In genomic region chr4:80072607-80073361, GRCh38 we compare ENCODE assay signal across 1 cellular context.
TF ChIP-seq lines count a peak whose summit lies in the region.

ANTXR2 (minus strand) TSS chr4:80073229; CDS start chr4:80072560, 669 bp downstream.

TF ChIP-seq in K562, 482 proteins besides CTCF, POLR2A, EP300 and RAD21 (continued from another document and continues in another):
- no peak for TF ChIP-seq ZNF518B (CRISPR knock-in tag; IDR thresholded peaks at IDR 0.05)
- TF ChIP-seq TRIM24 (IDR thresholded peaks at IDR 0.05), result peak in 1 of 2 experiments; percentile 58; a peak in 1 of 4 replicates
- no peak; the same call in 1 of the 2 replicates for TF ChIP-seq ZFP91 (CRISPR knock-in tag; IDR thresholded peaks at IDR 0.05)
- TF ChIP-seq HES1 (IDR thresholded peaks at IDR 0.05; ENCODE audit: low read depth), result peak; percentile 54; the same call in 1 of the 2 replicates
- TF ChIP-seq SAFB (IDR thresholded peaks at IDR 0.05; ENCODE audit: borderline replicate concordance, low read depth, low read length), result no peak; the same call in 1 of the 2 replicates
- peak; percentile 73 for TF ChIP-seq POLR2B (IDR thresholded peaks at IDR 0.05; ENCODE audit: low read depth, partially characterized antibody)
- peak; percentile 79; the same call in 1 of the 2 replicates for TF ChIP-seq JUND (IDR thresholded peaks at IDR 0.05; ENCODE audit: borderline replicate concordance, low read depth, low read length)
- no peak; the same call in 2 of the 3 replicates for TF ChIP-seq JUND (tag; IDR thresholded peaks at IDR 0.05; ENCODE audit: borderline replicate concordance, low read depth, low read length)
- TF ChIP-seq USF1 (CRISPR knock-in tag; IDR thresholded peaks at IDR 0.05), result no peak
- no peak for TF ChIP-seq ZNF77 (CRISPR knock-in tag; IDR thresholded peaks at IDR 0.05)
- TF ChIP-seq ZNF197 (CRISPR knock-in tag; IDR thresholded peaks at IDR 0.05; ENCODE audit: low read depth), result no peak
- no peak for TF ChIP-seq BRCA1 (IDR thresholded peaks at IDR 0.05)
- TF ChIP-seq BRCA1 (CRISPR knock-in tag; IDR thresholded peaks at IDR 0.05), result no peak
- 0 out of 2 replicates have a peak, but pooled peaks have one; percentile 11 for TF ChIP-seq CC2D1A (IDR thresholded peaks at IDR 0.05)
- TF ChIP-seq BRF2 (IDR thresholded peaks at IDR 0.05; ENCODE audit: borderline replicate concordance, insufficient read depth, insufficient read length), result no peak
- TF ChIP-seq TBP (optimal IDR thresholded peaks at IDR 0.05; ENCODE audit: low read depth, low read length), result peak; percentile 38
- TF ChIP-seq THRA (IDR thresholded peaks at IDR 0.05), result no peak
- TF ChIP-seq ATF3 (IDR thresholded peaks at IDR 0.05), result peak; percentile 57; the same call in 1 of the 2 replicates
- 0 out of 2 replicates have a peak, but pooled peaks have one; percentile 59 for TF ChIP-seq ATF3 (CRISPR knock-in tag; conservative IDR thresholded peaks at IDR 0.05)
- peak; percentile 83 for TF ChIP-seq MXI1 (IDR thresholded peaks at IDR 0.05; ENCODE audit: low read depth, low read length)
- TF ChIP-seq MBD2 (IDR thresholded peaks at IDR 0.05; ENCODE audit: borderline replicate concordance, low read depth), result peak; percentile 25; the same call in 1 of the 2 replicates
- TF ChIP-seq TFAM (CRISPR knock-in tag; conservative IDR thresholded peaks at IDR 0.05), result no peak
- TF ChIP-seq NONO (IDR thresholded peaks at IDR 0.05; ENCODE audit: low read depth in 2 of 2, low read length in 1 of 2), result no peak
- TF ChIP-seq THRB (CRISPR knock-in tag; conservative IDR thresholded peaks at IDR 0.05), result no peak
- TF ChIP-seq ZNF785 (CRISPR knock-in tag; IDR thresholded peaks at IDR 0.05), result no peak
- TF ChIP-seq RBBP5 (IDR thresholded peaks at IDR 0.05; ENCODE audit: borderline replicate concordance, insufficient read depth, low read length, poor library complexity, severe bottlenecking), result peak; percentile 84
- no peak for TF ChIP-seq ZNF184 (CRISPR knock-in tag; IDR thresholded peaks at IDR 0.05)
- peak; percentile 48; the same call in 1 of the 2 replicates for TF ChIP-seq ZSCAN29 (IDR thresholded peaks at IDR 0.05)
- no peak for TF ChIP-seq ZNF140 (CRISPR knock-in tag; IDR thresholded peaks at IDR 0.05)
- no peak for TF ChIP-seq CHD4 (IDR thresholded peaks at IDR 0.05; ENCODE audit: insufficient read depth, insufficient replicate concordance, low read depth, low read length, poor library complexity, severe bottlenecking)
- peak; percentile 77 for TF ChIP-seq VEZF1 (CRISPR knock-in tag; IDR thresholded peaks at IDR 0.05)
- TF ChIP-seq MNT (conservative IDR thresholded peaks at IDR 0.05), result peak; percentile 73 to 87
- no peak for TF ChIP-seq NUFIP1 (IDR thresholded peaks at IDR 0.05; ENCODE audit: partially characterized antibody)
- TF ChIP-seq ZBTB9 (CRISPR knock-in tag; IDR thresholded peaks at IDR 0.05), result no peak
- no peak for TF ChIP-seq PCBP1 (IDR thresholded peaks at IDR 0.05; ENCODE audit: low read depth, low read length, poor library complexity, severe bottlenecking)
- no peak for TF ChIP-seq ZSCAN32 (CRISPR knock-in tag; IDR thresholded peaks at IDR 0.05)
- TF ChIP-seq U2AF1 (optimal IDR thresholded peaks at IDR 0.05; ENCODE audit: low read depth, low read length), result no peak
- peak; percentile 91 to 93 for TF ChIP-seq SIN3A (IDR thresholded peaks at IDR 0.05; ENCODE audit: borderline replicate concordance in 2 of 2, control insufficient read depth in 1 of 2, low read depth in 2 of 2, low read length in 2 of 2)
- TF ChIP-seq CREM (IDR thresholded peaks at IDR 0.05; ENCODE audit: low read depth), result peak; percentile 76
- peak; percentile 83 for TF ChIP-seq MYNN (IDR thresholded peaks at IDR 0.05)
- no peak for TF ChIP-seq MYNN (CRISPR knock-in tag; IDR thresholded peaks at IDR 0.05)
- no peak for TF ChIP-seq SMARCA5 (IDR thresholded peaks at IDR 0.05)
- peak; percentile 52 for TF ChIP-seq TAF1 (IDR thresholded peaks at IDR 0.05; ENCODE audit: control insufficient read depth, extremely low read depth, insufficient read depth, low read length, severe bottlenecking)
- no peak for TF ChIP-seq HSF4 (CRISPR knock-in tag; IDR thresholded peaks at IDR 0.05; ENCODE audit: borderline replicate concordance)
- TF ChIP-seq EZH2 (IDR thresholded peaks at IDR 0.05; ENCODE audit: borderline replicate concordance, low read depth, low read length), result no peak
- TF ChIP-seq MAX (CRISPR knock-in tag; IDR thresholded peaks at IDR 0.05), result peak; percentile 51; the same call in 1 of the 2 replicates
